ENCODE assay signal across 8 cellular contexts in genomic region chr17:42325026-42325425, GRCh38. TPM values are rescaled to one million over a fixed set of nuclear protein-coding genes. Genes with fewer than 3 reads are reported as not detected.
A peak's percentile ranks its signal among the peaks of the same experiment; 100 is the strongest.
DNase-seq lines count a peak whose midpoint lies in the region; ATAC-seq, FAIRE-seq and TF ChIP-seq lines count a peak whose summit lies in the region.

No MANE protein-coding gene starts in this region.

- TF ChIP-seq CTCF in endothelial cell of umbilical vein (IDR thresholded peaks at IDR 0.05; ENCODE audit: extremely low read depth in 1 of 2, insufficient read depth in 1 of 2, low read depth in 1 of 2, low read length in 2 of 2) (no peak), omental fat pad (IDR thresholded peaks at IDR 0.05) (no peak), mesothelial cell of epicardium (IDR thresholded peaks at IDR 0.05; ENCODE audit: unreplicated experiment) (no peak), A673 (conservative IDR thresholded peaks at IDR 0.05; ENCODE audit: low read depth, low read length) (no peak)

- TF ChIP-seq POLR2A in endothelial cell of umbilical vein (IDR thresholded peaks at IDR 0.05; ENCODE audit: low read depth, low read length) = no peak

- FAIRE-seq in endothelial cell of umbilical vein (lab: Jason Lieb, UNC) = peak; percentile 66

- DNase-seq in Daoy (ENCODE audit: low read depth) (peak; percentile 89), RKO (ENCODE audit: low spot score) (peak; percentile 85), endothelial cell of umbilical vein (ENCODE audit: low read depth, low spot score) (peak; percentile 35), omental fat pad (ENCODE audit: low spot score) (no peak), mesothelial cell of epicardium (ENCODE audit: low spot score in 2 of 2, unreplicated experiment in 2 of 2) (no peak), A673 (ENCODE audit: low spot score) (no peak)
- DNase-seq in activated CD4-positive, alpha-beta T cell treated with anti-CD3 and anti-CD28 coated beads, Interleukin-2, amount 50 U/mL, for 48 hours = no peak

- intact Hi-C loops in endothelial cell of umbilical vein (cut with micrococcal nuclease) (no loop called here), A673 (cut with micrococcal nuclease; ENCODE audit: unreplicated experiment) (no loop called here)

- H3K4me1 ChIP-seq in endothelial cell of umbilical vein (ENCODE audit: control insufficient read depth, extremely low read depth, insufficient read depth, low read length) (peaks cover 35% of the 10 kb centered on the region), A673 (ENCODE audit: insufficient read depth, low read length, poor library complexity, severe bottlenecking) (no peaks in the 10 kb centered on the region)

- POLR2A ChIA-PET in endothelial cell of umbilical vein (lab: Charles Lee) = interaction anchor here (0.7 kb wide), 1 partner anchor 98 kb away, joined by 3 read pairs; the partner anchor contains the start of gene CAVIN1
- POLR2A ChIA-PET in A673 (lab: Charles Lee; ENCODE audit: low non-redundant PET) = no interaction called here

- no peak overlapping the region for H3K27ac Mint-ChIP-seq in mesothelial cell of epicardium

- H4K20me1 ChIP-seq in endothelial cell of umbilical vein (replicated peaks; ENCODE audit: control insufficient read depth, extremely low read depth, insufficient read depth, low read length) = no peaks in the 10 kb centered on the region

- H3K4me1 Mint-ChIP-seq in mesothelial cell of epicardium = peaks cover 10% of the 10 kb centered on the region

- BruUV-seq in endothelial cell of umbilical vein (replicated peaks; lab: Mats Ljungman, UMichigan) = no TSS peak
- BruUV-seq in A673 (replicated peaks; lab: Mats Ljungman, UMichigan) = no TSS peak

- peaks cover 2% of the 10 kb centered on the region for H3K79me2 ChIP-seq in endothelial cell of umbilical vein (ENCODE audit: control insufficient read depth, insufficient read depth, low read length)

- no peak overlapping the region for H3K4me3 Mint-ChIP-seq in mesothelial cell of epicardium

- dilution Hi-C loops in endothelial cell of umbilical vein (cut with MboI; ENCODE audit: extremely low pct_ligation_motif_present, low sequenced_read_pairs) = loop anchor here (25.0 kb wide), 1 partner anchor 187 kb away; no protein-coding TSS in a partner anchor

- H2AFZ ChIP-seq in endothelial cell of umbilical vein (ENCODE audit: low read depth, low read length) = no peak overlapping the region

- CTCF ChIA-PET in endothelial cell of umbilical vein (lab: Charles Lee) (interaction anchor here (0.7 to 15.7 kb wide), 7 partner anchors 74 to 201 kb away, joined by 3 to 190 read pairs (median 11); no protein-coding TSS in a partner anchor), A673 (lab: Charles Lee) (no interaction called here)

- H3K27ac ChIP-seq in endothelial cell of umbilical vein (ENCODE audit: insufficient read depth, low read depth, low read length) = peak overlapping the region; percentile 1
- H3K27ac ChIP-seq in A673 (ENCODE audit: low read depth, low read length, poor library complexity, severe bottlenecking) = no peak overlapping the region

- no peak overlapping the region for H3K4me2 ChIP-seq in endothelial cell of umbilical vein (ENCODE audit: insufficient read depth, low read length)

- H3K9me3 Mint-ChIP-seq in mesothelial cell of epicardium = no peaks in the 10 kb centered on the region

- H3K9me3 ChIP-seq in endothelial cell of umbilical vein (replicated peaks; ENCODE audit: control insufficient read depth, insufficient read depth, low read length) = no peaks in the 10 kb centered on the region
- no peaks in the 10 kb centered on the region for H3K9me3 ChIP-seq in A673 (ENCODE audit: low read depth, low read length, poor library complexity, severe bottlenecking)

- H3K4me3 ChIP-seq in endothelial cell of umbilical vein (replicated peaks in 1 of 3; ENCODE audit: insufficient read depth in 1 of 3, low read depth in 1 of 3, low read length in 3 of 3) = no peak overlapping the region
- H3K4me3 ChIP-seq in A673 (ENCODE audit: low read depth, low read length, poor library complexity, severe bottlenecking) = no peak overlapping the region

- H3K36me3 ChIP-seq in endothelial cell of umbilical vein (ENCODE audit: control insufficient read depth in 2 of 2, extremely low read depth in 1 of 2, insufficient read depth in 2 of 2, low read length in 2 of 2) = peaks cover 17 to 31% of the 10 kb centered on the region in 2 experiments
- peaks cover 14% of the 10 kb centered on the region for H3K36me3 ChIP-seq in A673 (ENCODE audit: insufficient read depth, low read length, poor library complexity, severe bottlenecking)

- ATAC-seq in omental fat pad (ENCODE audit: low FRiP score) = peak; percentile 69
- no peak for ATAC-seq in GM19023 (IDR thresholded peaks at IDR 0.05; ENCODE audit: unreplicated experiment)

- no peak overlapping the region for H3K9ac ChIP-seq in endothelial cell of umbilical vein (replicated peaks; ENCODE audit: extremely low read depth, insufficient read depth, low read length)

- H3K9me1 ChIP-seq in endothelial cell of umbilical vein (replicated peaks; ENCODE audit: control insufficient read depth, extremely low read depth, insufficient read depth, low read length) = no peaks in the 10 kb centered on the region

- no peaks in the 10 kb centered on the region for H3K27me3 Mint-ChIP-seq in mesothelial cell of epicardium (ENCODE audit: low read depth)

- H3K27me3 ChIP-seq in endothelial cell of umbilical vein (ENCODE audit: control insufficient read depth in 2 of 2, insufficient read depth in 2 of 2, low read length in 2 of 2) (no peaks in the 10 kb centered on the region), A673 (replicated peaks; ENCODE audit: insufficient read depth, low read depth, low read length, poor library complexity) (no peaks in the 10 kb centered on the region)

- H3K36me3 Mint-ChIP-seq in mesothelial cell of epicardium = peaks cover 38% of the 10 kb centered on the region

TF ChIP-seq in endothelial cell of umbilical vein, 7 proteins besides CTCF, POLR2A, EP300 and RAD21:
- TF ChIP-seq EZH2 (IDR thresholded peaks at IDR 0.05; ENCODE audit: borderline replicate concordance, low read depth, low read length, severe bottlenecking) = no peak
- no peak for TF ChIP-seq FOS (IDR thresholded peaks at IDR 0.05; ENCODE audit: borderline replicate concordance, insufficient read depth, low read length)
- TF ChIP-seq GATA2 (IDR thresholded peaks at IDR 0.05; ENCODE audit: insufficient read depth, insufficient read length, low read depth, low read length) = no peak
- no peak for TF ChIP-seq POLR2AphosphoS5 (IDR thresholded peaks at IDR 0.05; ENCODE audit: insufficient read depth, low read depth, low read length)
- TF ChIP-seq JUN (IDR thresholded peaks at IDR 0.05; ENCODE audit: borderline replicate concordance, insufficient read depth, insufficient read length, low read depth) = no peak
- no peak for TF ChIP-seq MAX (IDR thresholded peaks at IDR 0.05; ENCODE audit: insufficient read depth, insufficient read length)
- no peak for TF ChIP-seq MYC (IDR thresholded peaks at IDR 0.05; ENCODE audit: low read depth, low read length)

RNA-seq across cellular contexts. Expression of gene STAT5A, which starts 36.7 kb away (rescaled TPM):
- 11.9 and 18.7 TPM in 2 replicates for total RNA-seq in Daoy (2014; rRNA removed; shearing (Covaris generic))
- total RNA-seq in endothelial cell of umbilical vein (23.4 and 23.6 TPM in 2 replicates), omental fat pad (100 to 1,000 TPM; 151 to 200 (median 171) TPM), mesothelial cell of epicardium (9.5 to 11.7 TPM (median 11.2 TPM) in 3 replicates), A673 (2021) (0.19 TPM in 1 of 2 replicates, not detected in the other)
- 18.0 and 18.2 TPM in 2 replicates for polyA plus RNA-seq in endothelial cell of umbilical vein
- polyA plus RNA-seq in endothelial cell of umbilical vein (2011; cell fraction: cytosol; rRNA removed) = 13.6 and 13.9 TPM in 2 replicates
- 24.5 and 28.1 TPM in 2 replicates for polyA plus RNA-seq in endothelial cell of umbilical vein (2011; cell fraction: nucleus; rRNA removed)
- 15.8 and 19.2 TPM in 2 replicates for polyA plus RNA-seq in endothelial cell of umbilical vein (2012)
- polyA minus RNA-seq in endothelial cell of umbilical vein = 30.7 and 33.7 TPM in 2 replicates
- 9.0 TPM for polyA minus RNA-seq in endothelial cell of umbilical vein (2011; cell fraction: cytosol; rRNA and poly(A)+ RNA removed)
- 9.1 and 13.5 TPM in 2 replicates for polyA minus RNA-seq in endothelial cell of umbilical vein (2011; cell fraction: nucleus; rRNA and poly(A)+ RNA removed)

RNA-seq across cellular contexts. Expression of gene STAT5B, which starts 48.8 kb away (rescaled TPM):
- total RNA-seq in Daoy (2014; rRNA removed; shearing (Covaris generic)) = 18.6 and 27.1 TPM in 2 replicates
- total RNA-seq in endothelial cell of umbilical vein = 53.1 and 53.7 TPM in 2 replicates
- polyA plus RNA-seq in endothelial cell of umbilical vein = 42.0 and 43.3 TPM in 2 replicates
- 28.6 and 34.2 TPM in 2 replicates for polyA plus RNA-seq in endothelial cell of umbilical vein (2011; cell fraction: cytosol; rRNA removed)
- polyA plus RNA-seq in endothelial cell of umbilical vein (2011; cell fraction: nucleus; rRNA removed) = 136 and 143 TPM in 2 replicates
- 30.8 and 35.1 TPM in 2 replicates for polyA plus RNA-seq in endothelial cell of umbilical vein (2012)
- polyA minus RNA-seq in endothelial cell of umbilical vein = 54.8 and 62.4 TPM in 2 replicates
- polyA minus RNA-seq in endothelial cell of umbilical vein (2011; cell fraction: cytosol; rRNA and poly(A)+ RNA removed) = 30.0 TPM
- 45.8 and 49.5 TPM in 2 replicates for polyA minus RNA-seq in endothelial cell of umbilical vein (2011; cell fraction: nucleus; rRNA and poly(A)+ RNA removed)
- 100 to 1,000 TPM in 2 of 4 donors, 10 to 100 TPM in 2; 66.6 to 130 (median 111) TPM for total RNA-seq in omental fat pad
- 47.7 to 52.3 TPM (median 50.6 TPM) in 3 replicates for total RNA-seq in mesothelial cell of epicardium
- total RNA-seq in A673 (2021) = 11.2 and 14.9 TPM in 2 replicates

Comparison
In these comparisons a context has a peak if more than half of its experiments do, and no peak if none do; other contexts are left out.
1. DNase-seq: peak in Daoy (single experiment), RKO (single experiment) and endothelial cell of umbilical vein (single experiment); none in omental fat pad (single experiment), activated CD4-positive, alpha-beta T cell treated with anti-CD3 and anti-CD28 coated beads, Interleukin-2, amount 50 U/mL, for 48 hours (0 of 2), mesothelial cell of epicardium (0 of 2) and A673 (single experiment).